In genomic region chr17:42677921-42678781, GRCh38 we compare ENCODE assay signal across 8 cellular contexts. TPM values are rescaled to one million over a fixed set of nuclear protein-coding genes. Genes with fewer than 3 reads are reported as not detected.
DNase-seq lines count a peak whose midpoint lies in the region; ATAC-seq and TF ChIP-seq lines count a peak whose summit lies in the region.

No MANE protein-coding gene starts in this region.

- H3K36me3 ChIP-seq in duodenal mucosa (ENCODE audit: control insufficient read depth in 1 of 2, insufficient read depth in 2 of 2, low read length in 2 of 2) (no peaks in the 10 kb centered on the region), right lobe of liver (peaks cover 0 to 4% (median 2%) of the 10 kb centered on the region in 4 donors)

- peaks cover 49% of the 10 kb centered on the region for H3K27me3 Mint-ChIP-seq in activated CD4-positive, alpha-beta memory T cell treated with anti-CD3 and anti-CD28 coated beads, Interleukin-2, amount 10 ng/mL, durations not matched to agents 7 days and 5 days

- DNase-seq in HPDE6-E6E7 (ENCODE audit: extremely low spot score): peak; percentile 76
- peak; percentile 96 for DNase-seq in NCI-H82 (lab: John Stamatoyannopoulos, UW)
- DNase-seq in activated CD4-positive, alpha-beta memory T cell treated with anti-CD3 and anti-CD28 coated beads, Interleukin-2, amount 10 ng/mL, durations not matched to agents 7 days and 5 days: peak; percentile 84
- DNase-seq in right lobe of liver: peak; percentile 92 to 98 (median 97)
- peak; percentile 78 for DNase-seq in stimulated activated CD4-positive, alpha-beta T cell treated with anti-CD3 and anti-CD28 coated beads, Interleukin-4, amount 100 ng/mL, for 24 hours

- peak overlapping the region; percentile 77 for H3K4me3 Mint-ChIP-seq in activated CD4-positive, alpha-beta memory T cell treated with anti-CD3 and anti-CD28 coated beads, Interleukin-2, amount 10 ng/mL, durations not matched to agents 7 days and 5 days

- intact Hi-C loops in right lobe of liver (cut with DNase I): no loop called here

- H3K4me1 ChIP-seq in duodenal mucosa (ENCODE audit: control insufficient read depth in 1 of 2, insufficient read depth in 2 of 2, low read length in 2 of 2) (peaks cover 59 to 79% of the 10 kb centered on the region in 2 donors), right lobe of liver (peaks cover 0 to 49% (median 9%) of the 10 kb centered on the region in 4 donors)

- H3K4me1 Mint-ChIP-seq in activated CD4-positive, alpha-beta memory T cell treated with anti-CD3 and anti-CD28 coated beads, Interleukin-2, amount 10 ng/mL, durations not matched to agents 7 days and 5 days: peaks cover 58% of the 10 kb centered on the region

- POLR2A ChIA-PET in activated CD4-positive, alpha-beta memory T cell treated with anti-CD3 and anti-CD28 coated beads, Interleukin-2, amount 10 ng/mL, durations not matched to agents 7 days and 5 days (lab: Charles Lee): interaction anchor here (0.5 to 4.8 kb wide), 13 partner anchors 8 to 148 kb away, joined by 3 to 36 read pairs (median 5); partner anchors contain the start of genes MLX, NAGLU, PSMC3IP and RETREG3

- H3K27me3 ChIP-seq in duodenal mucosa (ENCODE audit: control insufficient read depth in 1 of 2, insufficient read depth in 2 of 2, low read length in 2 of 2): peaks cover 11 to 14% of the 10 kb centered on the region in 2 donors
- peaks cover 0 to 5% of the 10 kb centered on the region in 2 donors for H3K27me3 ChIP-seq in right lobe of liver

- no peaks in the 10 kb centered on the region for H3K9me3 ChIP-seq in duodenal mucosa (ENCODE audit: control insufficient read depth in 1 of 2, low read length in 2 of 2)
- no peaks in the 10 kb centered on the region for H3K9me3 ChIP-seq in right lobe of liver

- H3K9me3 Mint-ChIP-seq in activated CD4-positive, alpha-beta memory T cell treated with anti-CD3 and anti-CD28 coated beads, Interleukin-2, amount 10 ng/mL, durations not matched to agents 7 days and 5 days: no peaks in the 10 kb centered on the region

- peak overlapping the region; percentile 67 to 80 for H3K4me3 ChIP-seq in duodenal mucosa (ENCODE audit: low read depth in 1 of 2, low read length in 2 of 2)
- peak overlapping the region; percentile 62 to 74 (median 73) for H3K4me3 ChIP-seq in right lobe of liver

- H3K9ac ChIP-seq in duodenal mucosa (ENCODE audit: low read depth in 1 of 2, low read length in 2 of 2): peak overlapping the region; percentile 63 to 74

- H3K36me3 Mint-ChIP-seq in activated CD4-positive, alpha-beta memory T cell treated with anti-CD3 and anti-CD28 coated beads, Interleukin-2, amount 10 ng/mL, durations not matched to agents 7 days and 5 days (ENCODE audit: low read depth): no peaks in the 10 kb centered on the region

- ATAC-seq in right lobe of liver (peak; percentile 39 to 69 (median 58)), HG03565 (IDR thresholded peaks at IDR 0.05; ENCODE audit: unreplicated experiment) (no peak)

- WGBS in right lobe of liver (ENCODE audit: insufficient coverage, low coverage, low lambda C conversion rate, missing lambda C conversion rate): 0% methylated on average over 12 of the region's 53 CpGs

- TF ChIP-seq CTCF in right lobe of liver (IDR thresholded peaks at IDR 0.05): no peak

- peak overlapping the region; percentile 78 for H3K27ac Mint-ChIP-seq in activated CD4-positive, alpha-beta memory T cell treated with anti-CD3 and anti-CD28 coated beads, Interleukin-2, amount 10 ng/mL, durations not matched to agents 7 days and 5 days

- CTCF ChIA-PET in activated CD4-positive, alpha-beta memory T cell treated with anti-CD3 and anti-CD28 coated beads, Interleukin-2, amount 10 ng/mL, durations not matched to agents 7 days and 5 days (lab: Charles Lee): interaction anchor here (0.5 to 4.8 kb wide), 3 partner anchors 69 to 184 kb away, joined by 3 to 62 read pairs (median 14); partner anchors contain the start of genes PSMC3IP, RETREG3 and TUBG1

- H3K27ac ChIP-seq in duodenal mucosa (ENCODE audit: low read depth, low read length) (peak overlapping the region; percentile 94), right lobe of liver (peak overlapping the region; percentile 85 to 90 (median 87))

- TF ChIP-seq POLR2A in GM10847 (IDR thresholded peaks at IDR 0.05; ENCODE audit: extremely low read depth, insufficient read length) (peak; percentile 53), right lobe of liver (IDR thresholded peaks at IDR 0.05) (peak; percentile 32)

RNA-seq across cellular contexts. Expression of gene PLEKHH3, which starts 1.4 kb away (rescaled TPM):
- 1 to 10 TPM; 1.8 to 3.1 TPM for total RNA-seq in activated CD4-positive, alpha-beta memory T cell treated with anti-CD3 and anti-CD28 coated beads, Interleukin-2, amount 10 ng/mL, durations not matched to agents 7 days and 5 days
- 10 to 100 TPM in 5 of 6 experiments, 1 to 10 TPM in 1; 8.1 to 23.7 (median 11.2) TPM for total RNA-seq in right lobe of liver

RNA-seq across cellular contexts. Expression of gene CCR10, which starts 3.5 kb away (rescaled TPM):
- 1 to 10 TPM in 1 of 2 experiments, under 1 TPM in 1; 0.68 to 1.1 TPM for total RNA-seq in activated CD4-positive, alpha-beta memory T cell treated with anti-CD3 and anti-CD28 coated beads, Interleukin-2, amount 10 ng/mL, durations not matched to agents 7 days and 5 days
- under 1 TPM in 3 of 6 experiments, not detected in 3; 0.21 to 0.34 (median 0.31) TPM for total RNA-seq in right lobe of liver

RNA-seq across cellular contexts. Expression of gene CNTNAP1, which starts 4.2 kb away (rescaled TPM):
- 1 to 10 TPM; 1.2 TPM for total RNA-seq in activated CD4-positive, alpha-beta memory T cell treated with anti-CD3 and anti-CD28 coated beads, Interleukin-2, amount 10 ng/mL, durations not matched to agents 7 days and 5 days
- total RNA-seq in right lobe of liver: 1 to 10 TPM in 1 of 6 experiments, under 1 TPM in 5; 0.42 to 1.8 (median 0.56) TPM

RNA-seq across cellular contexts. Expression of gene TUBG2, which starts 19.1 kb away (rescaled TPM):
- total RNA-seq in activated CD4-positive, alpha-beta memory T cell treated with anti-CD3 and anti-CD28 coated beads, Interleukin-2, amount 10 ng/mL, durations not matched to agents 7 days and 5 days: 1 to 10 TPM; 7.2 to 7.5 TPM
- 10 to 100 TPM in 1 of 6 experiments, 1 to 10 TPM in 5; 6.8 to 10.7 (median 7.5) TPM for total RNA-seq in right lobe of liver
